ENCODE assay signal across 14 cellular contexts in genomic region chr22:44574057-44574456, GRCh38.
A peak's percentile ranks its signal among the peaks of the same experiment; 100 is the strongest.
DNase-seq lines count a peak whose midpoint lies in the region; ATAC-seq, FAIRE-seq and TF ChIP-seq lines count a peak whose summit lies in the region.
"Had no signal": no experiment of that assay in that cellular context is flagged by ENCODE, and none has a peak within 500 bp of the region (broad histone marks: within the 10 kb centered on the region; RNA-seq: fewer than 3 reads in every experiment).

No MANE protein-coding gene starts in this region.

- TF ChIP-seq POLR2A in right lobe of liver (IDR thresholded peaks at IDR 0.05) = no peak
- TF ChIP-seq POLR2A in HepG2 (IDR thresholded peaks at IDR 0.05; ENCODE audit: insufficient read depth in 1 of 2, low read depth in 2 of 2, low read length in 2 of 2) = no peak
- TF ChIP-seq POLR2A in adrenal gland (IDR thresholded peaks at IDR 0.05) = no peak

- TF ChIP-seq RAD21 in HepG2 (CRISPR knock-in tag; IDR thresholded peaks at IDR 0.05) = no peak

- no peaks in the 10 kb centered on the region for H3K4me1 ChIP-seq in right lobe of liver
- H3K4me1 ChIP-seq in HepG2 (ENCODE audit: insufficient read depth, low read length) = no peaks in the 10 kb centered on the region
- H3K4me1 ChIP-seq in adrenal gland (replicated peaks in 1 of 2) = no peaks in the 10 kb centered on the region
- H3K4me1 ChIP-seq in hepatocyte (ENCODE audit: insufficient read depth) = peaks cover 3% of the 10 kb centered on the region
- H3K4me1 ChIP-seq in smooth muscle cell (ENCODE audit: low read depth) = no peaks in the 10 kb centered on the region

- H3K4me3 ChIP-seq in right lobe of liver = no peak overlapping the region
- no peak overlapping the region for H3K4me3 ChIP-seq in HepG2 (replicated peaks in 1 of 3; ENCODE audit: insufficient read depth in 1 of 3, low read depth in 2 of 3, low read length in 3 of 3)
- H3K4me3 ChIP-seq in adrenal gland = no peak overlapping the region
- no peak overlapping the region for H3K4me3 ChIP-seq in hepatocyte
- no peak overlapping the region for H3K4me3 ChIP-seq in smooth muscle cell
- H3K4me3 ChIP-seq: BLaER1 treated with 17β-estradiol and CSF1 and Interleukin-3, amounts not matched to agents 10 nM and 100 nM had no signal

- H3F3A ChIP-seq in smooth muscle cell (ENCODE audit: low read depth) = no peaks in the 10 kb centered on the region

- ATAC-seq in right lobe of liver (no peak), HepG2 (no peak), GM21515 (IDR thresholded peaks at IDR 0.05; ENCODE audit: unreplicated experiment) (no peak), HG03442 (IDR thresholded peaks at IDR 0.05; ENCODE audit: unreplicated experiment) (no peak)

- no TSS peak for BruUV-seq in HepG2 (replicated peaks; lab: Mats Ljungman, UMichigan)

- in situ Hi-C loops in HepG2 (cut with HindIII; ENCODE audit: extremely low pct_ligation_motif_present, low pct_unique_long_range_greater_than_20kb) = no loop called here

- no peak overlapping the region for H3K9ac ChIP-seq in HepG2 (ENCODE audit: insufficient read depth, low read depth, low read length)
- H3K9ac ChIP-seq in smooth muscle cell (ENCODE audit: low read depth) = no peak overlapping the region
- H3K9ac ChIP-seq: BLaER1 treated with 17β-estradiol and CSF1 and Interleukin-3, amounts not matched to agents 10 nM and 100 nM; KMS-11 had no signal

- intact Hi-C loops in right lobe of liver (cut with DNase I) (no loop called here), HepG2 (cut with micrococcal nuclease; ENCODE audit: unreplicated experiment) (no loop called here), adrenal gland (cut with DNase I) (no loop called here)

- H3K4me2 ChIP-seq in HepG2 (ENCODE audit: low read depth, low read length) (no peak overlapping the region), hepatocyte (no peak overlapping the region), smooth muscle cell (no peak overlapping the region)
- H3K4me2 ChIP-seq: KMS-11 had no signal

- no peak for FAIRE-seq in HepG2 (lab: Jason Lieb, UNC)
- FAIRE-seq: colon had no signal

- H2AFZ ChIP-seq in HepG2 (ENCODE audit: low read length) (no peak overlapping the region), hepatocyte (no peak overlapping the region), smooth muscle cell (ENCODE audit: low read depth) (no peak overlapping the region)

- no peaks in the 10 kb centered on the region for H3K9me3 ChIP-seq in right lobe of liver
- no peaks in the 10 kb centered on the region for H3K9me3 ChIP-seq in HepG2 (ENCODE audit: low read length)
- no peaks in the 10 kb centered on the region for H3K9me3 ChIP-seq in adrenal gland (replicated peaks in 1 of 3)
- H3K9me3 ChIP-seq in hepatocyte (ENCODE audit: low read depth) = no peaks in the 10 kb centered on the region
- no peaks in the 10 kb centered on the region for H3K9me3 ChIP-seq in smooth muscle cell (replicated peaks; ENCODE audit: low read depth)

- POLR2A ChIA-PET in HepG2 (lab: Yijun Ruan, JAX) = no interaction called here

- TF ChIP-seq EP300 in HepG2 (IDR thresholded peaks at IDR 0.05; ENCODE audit: low read depth in 2 of 2, low read length in 2 of 2) (no peak), HepG2 (CRISPR knock-in tag; IDR thresholded peaks at IDR 0.05; ENCODE audit: borderline replicate concordance) (no peak)

- H4K20me1 ChIP-seq in HepG2 (ENCODE audit: insufficient read depth, low read length) = no peaks in the 10 kb centered on the region
- H4K20me1 ChIP-seq in hepatocyte (ENCODE audit: insufficient read depth, poor library complexity, severe bottlenecking) = no peaks in the 10 kb centered on the region
- no peaks in the 10 kb centered on the region for H4K20me1 ChIP-seq in smooth muscle cell (ENCODE audit: low read depth)
- H4K20me1 ChIP-seq: BLaER1 treated with 17β-estradiol and CSF1 and Interleukin-3, amounts not matched to agents 10 nM and 100 nM had no signal

- no peaks in the 10 kb centered on the region for H3K79me2 ChIP-seq in HepG2 (ENCODE audit: insufficient read depth, low read length)
- H3K79me2 ChIP-seq in hepatocyte = no peaks in the 10 kb centered on the region
- no peaks in the 10 kb centered on the region for H3K79me2 ChIP-seq in smooth muscle cell (ENCODE audit: low read depth)

- peak in 2 of 3 donors; percentile 14 to 20 for DNase-seq in right lobe of liver
- DNase-seq in HepG2 (ENCODE audit: low spot score) = no peak
- peak; percentile 82 to 96 (median 91) for DNase-seq in adrenal gland
- peak; percentile 45 for DNase-seq in hepatocyte (ENCODE audit: low spot score)
- no peak for DNase-seq in smooth muscle cell (lab: John Stamatoyannopoulos, UW; ENCODE audit: unreplicated experiment)
- no peak for DNase-seq in NCI-H2081 (lab: John Stamatoyannopoulos, UW)
- DNase-seq: activated CD4-positive, alpha-beta T cell treated with anti-CD3 and anti-CD28 coated beads, Interleukin-2, amount 50 U/mL, for 4 hours; immature natural killer cell; stimulated activated naive CD4-positive, alpha-beta T cell treated with Interleukin-2 at 50 U/mL for 16 hours had no signal

- 38% methylated on average over 5 of the region's 5 CpGs for WGBS in right lobe of liver (ENCODE audit: insufficient coverage, low coverage, low lambda C conversion rate, missing lambda C conversion rate)
- 8% methylated on average over 3 of the region's 5 CpGs for WGBS in HepG2 (ENCODE audit: low lambda C conversion rate)
- WGBS in adrenal gland, 4 donors = 13 to 36% (median 30%) methylated on average over 3 to 5 of the region's 5 CpGs
- WGBS in hepatocyte (ENCODE audit: low lambda C conversion rate, missing lambda C conversion rate) = 68% methylated on average over 5 of the region's 5 CpGs
- WGBS in smooth muscle cell (ENCODE audit: low lambda C conversion rate) = 65% methylated on average over 5 of the region's 5 CpGs

- H3K27ac ChIP-seq in right lobe of liver (no peak overlapping the region), HepG2 (ENCODE audit: extremely low read length, insufficient read depth, low read length) (no peak overlapping the region), adrenal gland (no peak overlapping the region), hepatocyte (no peak overlapping the region), smooth muscle cell (ENCODE audit: low read depth) (no peak overlapping the region)
- H3K27ac ChIP-seq: BLaER1 treated with 17β-estradiol and CSF1 and Interleukin-3, amounts not matched to agents 10 nM and 100 nM; KMS-11 had no signal

- TF ChIP-seq CTCF in right lobe of liver (IDR thresholded peaks at IDR 0.05) (no peak), HepG2 (CRISPR knock-in tag; IDR thresholded peaks at IDR 0.05) (no peak), adrenal gland (IDR thresholded peaks at IDR 0.05) (no peak), hepatocyte (IDR thresholded peaks at IDR 0.05; ENCODE audit: poor library complexity) (no peak), smooth muscle cell (IDR thresholded peaks at IDR 0.05; ENCODE audit: borderline replicate concordance, insufficient read depth, poor library complexity, severe bottlenecking) (no peak)

- H3K27me3 ChIP-seq in right lobe of liver (no peaks in the 10 kb centered on the region), HepG2 (ENCODE audit: control insufficient read depth in 1 of 2, insufficient read depth in 2 of 2, low read length in 2 of 2) (peaks cover 5 to 60% of the 10 kb centered on the region in 2 experiments; a peak in 4 of 5 replicates), adrenal gland (no peaks in the 10 kb centered on the region), hepatocyte (peaks cover 3% of the 10 kb centered on the region), smooth muscle cell (ENCODE audit: low read depth) (peaks cover 9% of the 10 kb centered on the region)
- H3K27me3 ChIP-seq: BLaER1 treated with 17β-estradiol and CSF1 and Interleukin-3, amounts not matched to agents 10 nM and 100 nM had no signal

- CTCF ChIA-PET in HepG2 (lab: Yijun Ruan, JAX; ENCODE audit: low intra/inter-chr PET ratio, low total read pairs) = no interaction called here

- no peaks in the 10 kb centered on the region for H3K36me3 ChIP-seq in right lobe of liver
- no peaks in the 10 kb centered on the region for H3K36me3 ChIP-seq in HepG2 (replicated peaks in 1 of 2; ENCODE audit: control insufficient read depth in 1 of 2, insufficient read depth in 2 of 2, low read length in 2 of 2)
- no peaks in the 10 kb centered on the region for H3K36me3 ChIP-seq in adrenal gland (replicated peaks in 1 of 2)
- no peaks in the 10 kb centered on the region for H3K36me3 ChIP-seq in hepatocyte (replicated peaks; ENCODE audit: insufficient read depth, low read depth)
- no peaks in the 10 kb centered on the region for H3K36me3 ChIP-seq in smooth muscle cell (ENCODE audit: low read depth)
- H3K36me3 ChIP-seq: BLaER1 treated with 17β-estradiol and CSF1 and Interleukin-3, amounts not matched to agents 10 nM and 100 nM had no signal

- H3K9me2 ChIP-seq in hepatocyte (replicated peaks; ENCODE audit: insufficient read depth) = no peaks in the 10 kb centered on the region

TF ChIP-seq in HepG2, 621 proteins besides CTCF, POLR2A, EP300 and RAD21 (continues in another document):
- TF ChIP-seq ZNF768 (CRISPR knock-in tag; IDR thresholded peaks at IDR 0.05) (no peak), RBM39 (IDR thresholded peaks at IDR 0.05; ENCODE audit: low read depth, low read length, poor library complexity, severe bottlenecking) (no peak), LRRFIP1 (CRISPR knock-in tag; conservative IDR thresholded peaks at IDR 0.05) (no peak), NR1H2 (CRISPR knock-in tag; IDR thresholded peaks at IDR 0.05; ENCODE audit: borderline replicate concordance, low read depth) (no peak), ZNF563 (CRISPR knock-in tag; IDR thresholded peaks at IDR 0.05) (no peak)

Comparison
In these comparisons a context has a peak if more than half of its experiments do, and no peak if none do; other contexts are left out.
1. DNase-seq: peak in right lobe of liver (2 of 3), adrenal gland (7 of 7) and hepatocyte (single experiment); none in HepG2 (single experiment), smooth muscle cell (single experiment) and NCI-H2081 (0 of 2).